Comparison of ENCODE assay signal across 10 cellular contexts in the genomic region with DNA sequence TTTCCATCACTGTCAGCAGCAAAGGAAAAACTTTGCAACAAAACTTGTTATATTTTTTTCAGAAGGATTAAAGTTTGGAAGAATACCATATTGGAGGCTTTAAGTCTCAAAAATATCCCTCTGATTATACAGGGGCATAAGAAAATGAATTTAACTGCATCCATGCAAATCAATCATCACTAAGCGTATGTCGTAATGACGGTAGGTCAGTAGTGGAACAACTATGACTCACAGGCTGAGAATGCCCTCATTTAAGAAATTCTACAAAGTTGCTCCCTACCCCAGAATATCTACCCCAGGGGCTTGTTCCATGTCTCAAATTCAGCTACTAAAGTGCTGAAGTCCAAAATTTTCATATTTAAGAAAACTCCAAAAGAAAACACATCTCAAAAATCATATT. TPM values are rescaled to one million over a fixed set of nuclear protein-coding genes. Genes with fewer than 3 reads are reported as not detected.
DNase-seq lines count a peak whose midpoint lies in the region; ATAC-seq and TF ChIP-seq lines count a peak whose summit lies in the region.
"Had no signal": no experiment of that assay in that cellular context is flagged by ENCODE, and none has a peak within 500 bp of the region (broad histone marks: within the 10 kb centered on the region; RNA-seq: fewer than 3 reads in every experiment).

No MANE protein-coding gene starts in this region.

- no peaks in the 10 kb centered on the region for H3K27me3 Mint-ChIP-seq in T-helper 17 cell

- H3K27ac ChIP-seq in foreskin keratinocyte (no peak overlapping the region), smooth muscle cell (ENCODE audit: low read depth) (peak overlapping the region; percentile 55)

- H3K4me3 Mint-ChIP-seq in T-helper 17 cell: no peak overlapping the region

- peaks cover 3% of the 10 kb centered on the region for H3K36me3 Mint-ChIP-seq in T-helper 17 cell (ENCODE audit: low read depth)

- 10% methylated on average over 3 of the region's 3 CpGs for WGBS in smooth muscle cell (ENCODE audit: low lambda C conversion rate)

- H3K4me1 Mint-ChIP-seq in T-helper 17 cell: peaks cover 13% of the 10 kb centered on the region

- no peak overlapping the region for H3K4me3 ChIP-seq in smooth muscle cell

- H3K4me2 ChIP-seq in smooth muscle cell: peak overlapping the region; percentile 52

- H3K27me3 ChIP-seq in foreskin keratinocyte: no peaks in the 10 kb centered on the region
- no peaks in the 10 kb centered on the region for H3K27me3 ChIP-seq in smooth muscle cell (ENCODE audit: low read depth)

- TF ChIP-seq CTCF in foreskin keratinocyte (conservative IDR thresholded peaks at IDR 0.05): no peak
- no peak for TF ChIP-seq CTCF in smooth muscle cell (IDR thresholded peaks at IDR 0.05; ENCODE audit: borderline replicate concordance, insufficient read depth, poor library complexity, severe bottlenecking)

- H3K4me1 ChIP-seq in foreskin keratinocyte: peaks cover 11% of the 10 kb centered on the region
- no peaks in the 10 kb centered on the region for H3K4me1 ChIP-seq in smooth muscle cell (ENCODE audit: low read depth)

- peak overlapping the region; percentile 2 for H3K27ac Mint-ChIP-seq in T-helper 17 cell

- H3K36me3 ChIP-seq in smooth muscle cell (ENCODE audit: low read depth): no peaks in the 10 kb centered on the region

- no peaks in the 10 kb centered on the region for H3K79me2 ChIP-seq in smooth muscle cell (ENCODE audit: low read depth)

- H2AFZ ChIP-seq in smooth muscle cell (ENCODE audit: low read depth): no peak overlapping the region

- no peaks in the 10 kb centered on the region for H3K9me3 ChIP-seq in T-helper 17 cell (ENCODE audit: control insufficient read depth, low read length, poor library complexity, severe bottlenecking)
- no peaks in the 10 kb centered on the region for H3K9me3 ChIP-seq in smooth muscle cell (replicated peaks; ENCODE audit: low read depth)

- ATAC-seq in HG03280 (IDR thresholded peaks at IDR 0.05; ENCODE audit: unreplicated experiment) (peak; percentile 47), T-helper 17 cell (no peak), foreskin keratinocyte (peak; percentile 77)

- H3K9ac ChIP-seq in smooth muscle cell (ENCODE audit: low read depth): no peak overlapping the region

- H4K20me1 ChIP-seq in smooth muscle cell (ENCODE audit: low read depth): no peaks in the 10 kb centered on the region

- DNase-seq in T-helper 17 cell (no peak), foreskin keratinocyte (peak in 1 of 2 donors; percentile 64), smooth muscle cell (lab: John Stamatoyannopoulos, UW; ENCODE audit: unreplicated experiment) (no peak), NCI-H1694 (lab: John Stamatoyannopoulos, UW) (no peak), HT-29 (ENCODE audit: low spot score) (no peak)
- no peak for DNase-seq in effector CD8-positive, alpha-beta T cell (lab: John Stamatoyannopoulos, UW)
- DNase-seq in activated CD8-positive, alpha-beta memory T cell treated with anti-CD3 and anti-CD28 coated beads, Interleukin-2, amount 50 U/mL, for 4 hours: no peak
- DNase-seq: activated naive CD4-positive, alpha-beta T cell treated with anti-CD3 and anti-CD28 coated beads, Interleukin-2, amount 50 U/mL, for 16 hours; NCI-H1092 treated with DMSO at 0.1 percent for 48 hours had no signal

- no peaks in the 10 kb centered on the region for H3F3A ChIP-seq in smooth muscle cell (ENCODE audit: low read depth)

RNA-seq across cellular contexts. Expression of a gene that starts 12.5 kb away (rescaled TPM):
- total RNA-seq in T-helper 17 cell (10 to 100 TPM; 22.0 to 29.0 TPM), foreskin keratinocyte (23.0 and 26.6 TPM in 2 replicates), smooth muscle cell (31.4 and 42.5 TPM in 2 replicates)
- polyA plus RNA-seq in foreskin keratinocyte (5.0 and 5.2 TPM in 2 replicates), smooth muscle cell (4.4 and 4.5 TPM in 2 replicates)
- total RNA-seq in HT-29 (2014; rRNA removed; shearing (Covaris generic)): 26.7 and 28.6 TPM in 2 replicates
